12 cellular contexts compared by ENCODE assay signal in the genomic region with DNA sequence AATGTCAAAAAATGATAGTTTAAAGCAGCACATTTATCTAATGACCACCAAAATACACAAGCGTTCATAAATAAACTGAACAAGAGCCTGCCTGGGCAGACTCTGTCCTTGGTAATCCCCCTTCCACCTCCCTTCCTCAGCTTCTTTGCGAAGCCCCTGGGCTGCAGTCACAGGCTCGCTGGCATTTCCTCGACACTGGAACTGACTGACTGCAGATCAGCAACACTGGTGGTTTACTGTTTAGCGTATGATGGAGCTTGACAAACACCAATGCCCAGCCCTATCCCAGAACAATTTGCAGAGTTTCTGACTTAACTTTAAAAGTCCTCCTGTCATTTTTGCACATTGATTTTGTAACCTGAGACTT. TPM values are rescaled to one million over a fixed set of nuclear protein-coding genes. Genes with fewer than 3 reads are reported as not detected.
DNase-seq lines count a peak whose midpoint lies in the region; ATAC-seq and TF ChIP-seq lines count a peak whose summit lies in the region.
"Had no signal": no experiment of that assay in that cellular context is flagged by ENCODE, and none has a peak within 500 bp of the region (broad histone marks: within the 10 kb centered on the region; RNA-seq: fewer than 3 reads in every experiment).

No MANE protein-coding gene starts in this region.

- H3K27ac Mint-ChIP-seq in central memory CD8-positive, alpha-beta T cell (ENCODE audit: low read depth): no peak overlapping the region
- H3K27ac Mint-ChIP-seq: activated naive CD8-positive, alpha-beta T cell had no signal

- H3K27me3 ChIP-seq in adrenal gland (no peaks in the 10 kb centered on the region), foreskin keratinocyte (no peaks in the 10 kb centered on the region)
- H3K27me3 ChIP-seq: heart right ventricle had no signal

- no peaks in the 10 kb centered on the region for H3K36me3 Mint-ChIP-seq in central memory CD8-positive, alpha-beta T cell (ENCODE audit: insufficient read depth)
- H3K36me3 Mint-ChIP-seq: activated naive CD8-positive, alpha-beta T cell had no signal

- no peaks in the 10 kb centered on the region for H3K27me3 Mint-ChIP-seq in central memory CD8-positive, alpha-beta T cell
- H3K27me3 Mint-ChIP-seq: activated naive CD8-positive, alpha-beta T cell had no signal

- no peaks in the 10 kb centered on the region for H3K9me3 ChIP-seq in adrenal gland (replicated peaks in 1 of 3)

- H3K4me3 ChIP-seq in adrenal gland: no peak overlapping the region
- H3K4me3 ChIP-seq: heart right ventricle had no signal

- H3K27ac ChIP-seq in adrenal gland (no peak overlapping the region), foreskin keratinocyte (no peak overlapping the region)
- H3K27ac ChIP-seq: heart right ventricle had no signal

- no peak overlapping the region for H3K4me3 Mint-ChIP-seq in central memory CD8-positive, alpha-beta T cell
- H3K4me3 Mint-ChIP-seq: activated naive CD8-positive, alpha-beta T cell had no signal

- peak; percentile 75 for ATAC-seq in GM18907 (IDR thresholded peaks at IDR 0.05; ENCODE audit: unreplicated experiment)
- ATAC-seq in GM21576 (IDR thresholded peaks at IDR 0.05; ENCODE audit: unreplicated experiment): peak; percentile 59
- ATAC-seq in HG03064 (IDR thresholded peaks at IDR 0.05; ENCODE audit: low read depth, unreplicated experiment): peak; percentile 68
- ATAC-seq in central memory CD8-positive, alpha-beta T cell (replicated peaks; ENCODE audit: extremely low read depth, poor library complexity, severe bottlenecking): peak; percentile 52
- no peak for ATAC-seq in foreskin keratinocyte

- peaks cover 2 to 4% of the 10 kb centered on the region in 2 donors for H3K4me1 ChIP-seq in adrenal gland (replicated peaks in 1 of 2)
- no peaks in the 10 kb centered on the region for H3K4me1 ChIP-seq in foreskin keratinocyte

- no peak for TF ChIP-seq POLR2A in adrenal gland (IDR thresholded peaks at IDR 0.05)

- peaks cover 0 to 3% of the 10 kb centered on the region in 2 donors for H3K36me3 ChIP-seq in adrenal gland (replicated peaks in 1 of 2)

- no peaks in the 10 kb centered on the region for H3K9me3 Mint-ChIP-seq in central memory CD8-positive, alpha-beta T cell

- no peaks in the 10 kb centered on the region for H3K4me1 Mint-ChIP-seq in central memory CD8-positive, alpha-beta T cell

- WGBS in adrenal gland, 4 donors: 86 to 95% (median 93%) methylated on average over 5 of the region's 5 CpGs

- intact Hi-C loops in adrenal gland (cut with DNase I): loop anchor here in 1 of 2 donors (10.0 kb wide), 1 partner anchor 449 kb away; no protein-coding TSS in a partner anchor

- TF ChIP-seq CTCF in adrenal gland (IDR thresholded peaks at IDR 0.05) (no peak), foreskin keratinocyte (conservative IDR thresholded peaks at IDR 0.05) (no peak)

- no peak for DNase-seq in central memory CD8-positive, alpha-beta T cell (ENCODE audit: low spot score in 2 of 2)
- DNase-seq in adrenal gland (no peak), superior temporal gyrus (ENCODE audit: extremely low spot score) (no peak), foreskin keratinocyte (no peak), DMS79 treated with DMSO at 0.1 percent for 48 hours (lab: John Stamatoyannopoulos, UW) (no peak)
- DNase-seq: activated CD4-positive, alpha-beta T cell treated with anti-CD3 and anti-CD28 coated beads for 4 hours; heart right ventricle; NCI-H2081 had no signal

RNA-seq across cellular contexts. Expression of a gene that starts 55.9 kb away (rescaled TPM):
- total RNA-seq in adrenal gland (100 to 1,000 TPM in 7 of 8 donors, 10 to 100 TPM in 1; 30.1 to 990 (median 609) TPM), foreskin keratinocyte (4.0 and 4.5 TPM in 2 replicates)
- polyA plus RNA-seq in adrenal gland (100 to 1,000 TPM in 2 of 3 donors, 10 to 100 TPM in 1; 33.8 to 453 (median 261) TPM), foreskin keratinocyte (3.6 and 4.6 TPM in 2 replicates)
